In genomic region chr7:99918959-99919813, GRCh38 we compare ENCODE assay signal across 1 cellular context.
TF ChIP-seq lines count a peak whose summit lies in the region.

A gene with protein sequence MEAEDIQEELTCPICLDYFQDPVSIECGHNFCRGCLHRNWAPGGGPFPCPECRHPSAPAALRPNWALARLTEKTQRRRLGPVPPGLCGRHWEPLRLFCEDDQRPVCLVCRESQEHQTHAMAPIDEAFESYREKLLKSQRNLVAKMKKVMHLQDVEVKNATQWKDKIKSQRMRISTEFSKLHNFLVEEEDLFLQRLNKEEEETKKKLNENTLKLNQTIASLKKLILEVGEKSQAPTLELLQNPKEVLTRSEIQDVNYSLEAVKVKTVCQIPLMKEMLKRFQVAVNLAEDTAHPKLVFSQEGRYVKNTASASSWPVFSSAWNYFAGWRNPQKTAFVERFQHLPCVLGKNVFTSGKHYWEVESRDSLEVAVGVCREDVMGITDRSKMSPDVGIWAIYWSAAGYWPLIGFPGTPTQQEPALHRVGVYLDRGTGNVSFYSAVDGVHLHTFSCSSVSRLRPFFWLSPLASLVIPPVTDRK (minus strand): TSS chr7:99919530. CDS start chr7:99919401, 129 bp downstream.

TF ChIP-seq in K562, 482 proteins besides CTCF, POLR2A, EP300 and RAD21 (continued from another document and continues in another):
- 0 out of 2 replicates have a peak, but pooled peaks have one; percentile 39 for TF ChIP-seq THAP7 (CRISPR knock-in tag; IDR thresholded peaks at IDR 0.05)
- TF ChIP-seq ZBTB40 (IDR thresholded peaks at IDR 0.05) = peak; percentile 95
- TF ChIP-seq ZBTB40 (CRISPR knock-in tag; IDR thresholded peaks at IDR 0.05) = no peak
- peak; percentile 84 for TF ChIP-seq GMEB1 (CRISPR knock-in tag; IDR thresholded peaks at IDR 0.05)
- TF ChIP-seq ZNF347 (CRISPR knock-in tag; IDR thresholded peaks at IDR 0.05; ENCODE audit: low read depth) = no peak
- TF ChIP-seq TEAD4 (IDR thresholded peaks at IDR 0.05; ENCODE audit: low read length) = peak; percentile 25; the same call in 1 of the 2 replicates
- no peak for TF ChIP-seq TEAD4 (CRISPR knock-in tag; IDR thresholded peaks at IDR 0.05; ENCODE audit: borderline replicate concordance)
- TF ChIP-seq RUNX1 (IDR thresholded peaks at IDR 0.05; ENCODE audit: low read depth) = no peak
- no peak for TF ChIP-seq SLC30A9 (CRISPR knock-in tag; IDR thresholded peaks at IDR 0.05)
- peak; percentile 77 for TF ChIP-seq HNRNPLL (IDR thresholded peaks at IDR 0.05; ENCODE audit: low read depth, low read length, poor library complexity, severe bottlenecking)
- no peak for TF ChIP-seq SMARCB1 (IDR thresholded peaks at IDR 0.05; ENCODE audit: insufficient read length, low read depth)
- TF ChIP-seq KLF10 (CRISPR knock-in tag; IDR thresholded peaks at IDR 0.05) = no peak
- TF ChIP-seq ZNF197 (CRISPR knock-in tag; IDR thresholded peaks at IDR 0.05; ENCODE audit: low read depth) = no peak
- TF ChIP-seq, protein P1, sequence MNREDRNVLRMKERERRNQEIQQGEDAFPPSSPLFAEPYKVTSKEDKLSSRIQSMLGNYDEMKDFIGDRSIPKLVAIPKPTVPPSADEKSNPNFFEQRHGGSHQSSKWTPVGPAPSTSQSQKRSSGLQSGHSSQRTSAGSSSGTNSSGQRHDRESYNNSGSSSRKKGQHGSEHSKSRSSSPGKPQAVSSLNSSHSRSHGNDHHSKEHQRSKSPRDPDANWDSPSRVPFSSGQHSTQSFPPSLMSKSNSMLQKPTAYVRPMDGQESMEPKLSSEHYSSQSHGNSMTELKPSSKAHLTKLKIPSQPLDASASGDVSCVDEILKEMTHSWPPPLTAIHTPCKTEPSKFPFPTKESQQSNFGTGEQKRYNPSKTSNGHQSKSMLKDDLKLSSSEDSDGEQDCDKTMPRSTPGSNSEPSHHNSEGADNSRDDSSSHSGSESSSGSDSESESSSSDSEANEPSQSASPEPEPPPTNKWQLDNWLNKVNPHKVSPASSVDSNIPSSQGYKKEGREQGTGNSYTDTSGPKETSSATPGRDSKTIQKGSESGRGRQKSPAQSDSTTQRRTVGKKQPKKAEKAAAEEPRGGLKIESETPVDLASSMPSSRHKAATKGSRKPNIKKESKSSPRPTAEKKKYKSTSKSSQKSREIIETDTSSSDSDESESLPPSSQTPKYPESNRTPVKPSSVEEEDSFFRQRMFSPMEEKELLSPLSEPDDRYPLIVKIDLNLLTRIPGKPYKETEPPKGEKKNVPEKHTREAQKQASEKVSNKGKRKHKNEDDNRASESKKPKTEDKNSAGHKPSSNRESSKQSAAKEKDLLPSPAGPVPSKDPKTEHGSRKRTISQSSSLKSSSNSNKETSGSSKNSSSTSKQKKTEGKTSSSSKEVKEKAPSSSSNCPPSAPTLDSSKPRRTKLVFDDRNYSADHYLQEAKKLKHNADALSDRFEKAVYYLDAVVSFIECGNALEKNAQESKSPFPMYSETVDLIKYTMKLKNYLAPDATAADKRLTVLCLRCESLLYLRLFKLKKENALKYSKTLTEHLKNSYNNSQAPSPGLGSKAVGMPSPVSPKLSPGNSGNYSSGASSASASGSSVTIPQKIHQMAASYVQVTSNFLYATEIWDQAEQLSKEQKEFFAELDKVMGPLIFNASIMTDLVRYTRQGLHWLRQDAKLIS (CRISPR knock-in tag; IDR thresholded peaks at IDR 0.05) = peak; percentile 77; the same call in 1 of the 2 replicates
- peak; percentile 55 to 82; a peak in 3 of 4 replicates for TF ChIP-seq MAZ (CRISPR knock-in tag; conservative IDR thresholded peaks at IDR 0.05 in 1 of 2, IDR thresholded peaks at IDR 0.05 in 1 of 2)
- peak; percentile 79 for TF ChIP-seq E2F1 (CRISPR knock-in tag; IDR thresholded peaks at IDR 0.05)
- TF ChIP-seq BRD4 (IDR thresholded peaks at IDR 0.05) = peak; percentile 29; the same call in 1 of the 2 replicates
- 0 out of 4 replicates have a peak, but pooled peaks of 1 of the 2 experiments have one; percentile 30 for TF ChIP-seq BCLAF1 (IDR thresholded peaks at IDR 0.05; ENCODE audit: borderline replicate concordance in 1 of 2, control insufficient read depth in 1 of 2, low read depth in 2 of 2, low read length in 1 of 2)
- TF ChIP-seq THRA (IDR thresholded peaks at IDR 0.05) = no peak
- no peak for TF ChIP-seq BMI1 (IDR thresholded peaks at IDR 0.05; ENCODE audit: low read length)
- no peak for TF ChIP-seq SRSF7 (optimal IDR thresholded peaks at IDR 0.05; ENCODE audit: low read depth, low read length)
- TF ChIP-seq RBM34 (IDR thresholded peaks at IDR 0.05; ENCODE audit: borderline replicate concordance, insufficient read depth, low read length) = no peak
- TF ChIP-seq DACH1 (IDR thresholded peaks at IDR 0.05; ENCODE audit: partially characterized antibody) = no peak
- no peak for TF ChIP-seq EZH2 (IDR thresholded peaks at IDR 0.05; ENCODE audit: borderline replicate concordance, low read depth, low read length)
- no peak; the same call in 1 of the 2 replicates for TF ChIP-seq SAFB (IDR thresholded peaks at IDR 0.05; ENCODE audit: borderline replicate concordance, low read depth, low read length)
- no peak; a peak in 1 of 4 replicates for TF ChIP-seq RCOR1 (IDR thresholded peaks at IDR 0.05; ENCODE audit: borderline replicate concordance in 1 of 2, low read depth in 2 of 2, low read length in 2 of 2)
- peak; percentile 51 to 77; a peak in 2 of 4 replicates for TF ChIP-seq NONO (IDR thresholded peaks at IDR 0.05; ENCODE audit: low read depth in 2 of 2, low read length in 1 of 2)
- TF ChIP-seq ELF1 (tag; IDR thresholded peaks at IDR 0.05) = peak; percentile 94
- no peak for TF ChIP-seq ZC3H4 (CRISPR knock-in tag; IDR thresholded peaks at IDR 0.05; ENCODE audit: borderline replicate concordance)
- no peak for TF ChIP-seq DDX20 (tag; IDR thresholded peaks at IDR 0.05; ENCODE audit: low read depth)
- TF ChIP-seq HMG20A (CRISPR knock-in tag; conservative IDR thresholded peaks at IDR 0.05) = no peak
- TF ChIP-seq ZNF184 (CRISPR knock-in tag; IDR thresholded peaks at IDR 0.05) = no peak
- no peak for TF ChIP-seq HNRNPUL1 (IDR thresholded peaks at IDR 0.05; ENCODE audit: low read length)
- TF ChIP-seq JUNB (CRISPR knock-in tag; conservative IDR thresholded peaks at IDR 0.05) = no peak
- TF ChIP-seq ZZZ3 (IDR thresholded peaks at IDR 0.05) = no peak
- peak; percentile 26 for TF ChIP-seq SMAD4 (CRISPR knock-in tag; conservative IDR thresholded peaks at IDR 0.05)
- TF ChIP-seq SNRNP70 (optimal IDR thresholded peaks at IDR 0.05; ENCODE audit: low read depth, low read length) = no peak
- TF ChIP-seq U2AF1 (optimal IDR thresholded peaks at IDR 0.05; ENCODE audit: low read depth, low read length) = no peak
- TF ChIP-seq GABPB1 (CRISPR knock-in tag; IDR thresholded peaks at IDR 0.05) = peak; percentile 93
